Comparison of ENCODE assay signal across 1 cellular context in the genomic region with DNA sequence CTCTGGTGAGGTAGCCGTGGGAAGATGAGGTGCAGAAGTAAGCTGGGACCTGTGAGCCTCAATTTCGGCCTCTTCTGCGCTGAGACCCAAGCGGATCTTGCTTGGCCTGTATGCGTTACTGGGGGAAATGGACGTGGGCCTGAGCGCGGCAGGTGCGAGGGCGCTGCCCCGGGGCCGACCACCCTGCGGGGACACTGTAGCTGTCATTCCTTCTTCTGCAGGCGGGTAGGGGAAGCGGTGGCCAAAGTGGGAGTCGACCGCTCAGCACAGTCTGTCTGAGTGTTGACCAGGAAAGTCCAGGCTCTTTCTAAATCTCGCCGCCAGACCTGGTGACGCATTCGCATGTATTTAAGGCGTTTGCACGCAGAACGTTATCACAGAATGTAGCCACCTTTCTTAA.
TF ChIP-seq lines count a peak whose summit lies in the region.

No MANE protein-coding gene starts in this region.

TF ChIP-seq in GM23338, 12 proteins besides CTCF, POLR2A, EP300 and RAD21 (continued from another document):
- no peak; the same call in 1 of the 2 replicates for TF ChIP-seq NANOG (IDR thresholded peaks at IDR 0.05; ENCODE audit: borderline replicate concordance)
